ENCODE assay signal across 21 cellular contexts in genomic region chr1:64263856-64264255, GRCh38.
A peak's percentile ranks its signal among the peaks of the same experiment; 100 is the strongest.
DNase-seq lines count a peak whose midpoint lies in the region; ATAC-seq and TF ChIP-seq lines count a peak whose summit lies in the region.
"Had no signal": no experiment of that assay in that cellular context is flagged by ENCODE, and none has a peak within 500 bp of the region (broad histone marks: within the 10 kb centered on the region; RNA-seq: fewer than 3 reads in every experiment).

No MANE protein-coding gene starts in this region.

- H3K4me1 Mint-ChIP-seq in HFFc6 (ENCODE audit: low read depth): peaks cover 10% of the 10 kb centered on the region

- H3K27me3 ChIP-seq in foreskin keratinocyte (no peaks in the 10 kb centered on the region), suprapubic skin (no peaks in the 10 kb centered on the region), stomach (no peaks in the 10 kb centered on the region)
- H3K27me3 ChIP-seq: MG63 had no signal

- H3K36me3 ChIP-seq in suprapubic skin: no peaks in the 10 kb centered on the region
- H3K36me3 ChIP-seq in stomach: no peaks in the 10 kb centered on the region
- H3K36me3 ChIP-seq: MG63 had no signal

- H3K4me3 ChIP-seq in epithelial cell of esophagus (ENCODE audit: low read length) (no peak overlapping the region), suprapubic skin (no peak overlapping the region), stomach (no peak overlapping the region)
- H3K4me3 ChIP-seq: K562, MG63 had no signal

- no peaks in the 10 kb centered on the region for H3K36me3 Mint-ChIP-seq in HFFc6 (ENCODE audit: low read depth)

- intact Hi-C loops in left ventricle myocardium superior (cut with micrococcal nuclease): loop anchor here (10.0 kb wide), 1 partner anchor 411 kb away; no protein-coding TSS in a partner anchor
- intact Hi-C loops in Right ventricle myocardium superior (cut with DNase I): loop anchor here (10.0 kb wide), 1 partner anchor 231 kb away; no protein-coding TSS in a partner anchor
- intact Hi-C loops in stomach (cut with DNase I; ENCODE audit: low total_unique reads): loop anchor here (10.0 kb wide), 2 partner anchors 411 to 561 kb away; no protein-coding TSS in a partner anchor

- ATAC-seq in left ventricle myocardium superior: peak; percentile 49
- no peak for ATAC-seq in Right ventricle myocardium superior (ENCODE audit: poor library complexity)
- peak; percentile 1 for ATAC-seq in foreskin keratinocyte
- no peak for ATAC-seq in HG02759 (IDR thresholded peaks at IDR 0.05; ENCODE audit: unreplicated experiment)
- ATAC-seq: HepG2, K562, PC-3 had no signal

- TF ChIP-seq EP300 in suprapubic skin (IDR thresholded peaks at IDR 0.05): no peak
- TF ChIP-seq EP300 in stomach (IDR thresholded peaks at IDR 0.05): no peak

- H3K9me3 ChIP-seq in suprapubic skin (no peaks in the 10 kb centered on the region), stomach (no peaks in the 10 kb centered on the region)
- H3K9me3 ChIP-seq: MG63 had no signal

- 51% methylated on average over 2 of the region's 2 CpGs for WGBS in suprapubic skin
- 66 to 83% (median 76%) methylated on average over 2 of the region's 2 CpGs for WGBS in stomach, 5 donors

- H3K4me1 ChIP-seq in foreskin keratinocyte: peaks cover 13% of the 10 kb centered on the region
- H3K4me1 ChIP-seq in suprapubic skin: peaks cover 13% of the 10 kb centered on the region
- H3K4me1 ChIP-seq in stomach: peaks cover 0 to 1% (median under 1%) of the 10 kb centered on the region in 4 donors

- no peak for TF ChIP-seq CTCF in epithelial cell of esophagus (IDR thresholded peaks at IDR 0.05; ENCODE audit: insufficient read depth, low read depth, low read length, missing control alignments)
- no peak for TF ChIP-seq CTCF in foreskin keratinocyte (conservative IDR thresholded peaks at IDR 0.05)
- no peak for TF ChIP-seq CTCF in suprapubic skin (IDR thresholded peaks at IDR 0.05)
- TF ChIP-seq CTCF in HFFc6 (IDR thresholded peaks at IDR 0.05): no peak
- no peak for TF ChIP-seq CTCF in stomach (IDR thresholded peaks at IDR 0.05)

- no peak overlapping the region for H3K27ac Mint-ChIP-seq in HFFc6

- H3K9me3 Mint-ChIP-seq in HFFc6: no peaks in the 10 kb centered on the region

- no peak for DNase-seq in left ventricle myocardium superior
- DNase-seq in Right ventricle myocardium superior: no peak
- peak; percentile 18 for DNase-seq in epithelial cell of esophagus (ENCODE audit: low read depth)
- no peak for DNase-seq in foreskin keratinocyte
- no peak for DNase-seq in suprapubic skin (ENCODE audit: low spot score in 2 of 2)
- no peak for DNase-seq in HFFc6
- DNase-seq in stomach: no peak
- DNase-seq: DMS153; MG63; NCI-H1105 treated with DMSO at 0.1 percent for 48 hours; NCI-H146; NCI-H1930; NCI-H2107; NCI-H446; NCI-H524 treated with DMSO at 0.1 percent for 48 hours; NCI-H82; NK-92 treated with Interleukin-12 subunit alpha and Interleukin-12 subunit beta, amount 100 ng/mL, for 24 hours had no signal

- TF ChIP-seq POLR2A in suprapubic skin (IDR thresholded peaks at IDR 0.05): no peak
- no peak for TF ChIP-seq POLR2A in stomach (IDR thresholded peaks at IDR 0.05)

- H3K27ac ChIP-seq in foreskin keratinocyte (no peak overlapping the region), suprapubic skin (peak overlapping the region; percentile 12), stomach (no peak overlapping the region)

- H3K27me3 Mint-ChIP-seq in HFFc6 (ENCODE audit: insufficient read depth): peaks cover 14% of the 10 kb centered on the region

- no peak overlapping the region for H3K4me3 Mint-ChIP-seq in HFFc6

Comparison
In these comparisons a context has a peak if more than half of its experiments do, and no peak if none do; other contexts are left out.
1. ATAC-seq: peak in left ventricle myocardium superior (single experiment) and foreskin keratinocyte (single experiment); none in Right ventricle myocardium superior (single experiment) and HG02759 (single experiment).